Comparison of ENCODE assay signal across 8 cellular contexts in the genomic region with DNA sequence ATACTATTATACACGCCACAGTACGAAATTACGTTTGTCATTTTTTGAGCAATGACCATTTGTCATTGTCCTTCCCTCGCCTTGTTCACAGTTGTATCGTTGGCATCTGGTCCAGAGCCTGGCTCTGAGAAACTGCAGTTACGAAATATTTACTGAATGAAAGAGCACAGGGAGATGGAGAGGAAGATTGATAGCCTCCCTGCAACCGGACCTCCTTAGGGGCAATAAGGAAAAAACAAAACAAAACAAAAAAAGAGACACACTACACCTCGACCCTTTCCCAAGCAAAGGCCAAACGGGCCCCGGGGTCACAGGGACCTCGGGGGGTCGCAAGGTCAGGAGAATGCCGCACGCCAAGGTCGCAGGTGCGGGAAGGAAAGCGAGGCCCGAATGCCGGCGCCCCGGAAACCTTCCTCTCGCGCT. TPM values are rescaled to one million over a fixed set of nuclear protein-coding genes. Genes with fewer than 3 reads are reported as not detected.
DNase-seq lines count a peak whose midpoint lies in the region; ATAC-seq, FAIRE-seq and TF ChIP-seq lines count a peak whose summit lies in the region.

No MANE protein-coding gene starts in this region.

- no peak for FAIRE-seq in GM12891 (lab: Jason Lieb, UNC)

- no peak for ATAC-seq in effector memory CD8-positive, alpha-beta T cell (replicated peaks)
- ATAC-seq in HG03135 (IDR thresholded peaks at IDR 0.05; ENCODE audit: unreplicated experiment) (no peak), HG02885 (IDR thresholded peaks at IDR 0.05; ENCODE audit: poor library complexity, unreplicated experiment) (no peak), GM21717 (IDR thresholded peaks at IDR 0.05; ENCODE audit: unreplicated experiment) (no peak)

- H3K36me3 ChIP-seq in NT2/D1 (ENCODE audit: insufficient read depth, insufficient read length, low read length) = peaks cover 21% of the 10 kb centered on the region

- H3K27me3 ChIP-seq in NT2/D1 (ENCODE audit: insufficient read depth, insufficient read length) (no peaks in the 10 kb centered on the region), mononuclear cell (ENCODE audit: insufficient read depth, low read length) (no peaks in the 10 kb centered on the region)

- H3K4me1 ChIP-seq in NT2/D1 (ENCODE audit: insufficient read depth, insufficient read length) (no peaks in the 10 kb centered on the region), mononuclear cell (ENCODE audit: insufficient read depth, low read length) (peaks cover 18% of the 10 kb centered on the region)

- peak overlapping the region; percentile 91 to 99 for H3K4me3 Mint-ChIP-seq in effector memory CD8-positive, alpha-beta T cell

- H3K9me3 ChIP-seq in NT2/D1 (ENCODE audit: insufficient read depth, low read length) (no peaks in the 10 kb centered on the region), mononuclear cell (ENCODE audit: low read depth, low read length) (no peaks in the 10 kb centered on the region)

- DNase-seq in ELR (ENCODE audit: low read depth) (peak; percentile 20), NT2/D1 (ENCODE audit: low read depth, low spot score) (no peak), GM12891 (ENCODE audit: insufficient read length, low spot score) (no peak)
- no peak for DNase-seq in effector memory CD8-positive, alpha-beta T cell

- H3K4me3 ChIP-seq in NT2/D1 (ENCODE audit: insufficient read length, low read depth) = peak overlapping the region; percentile 92
- H3K4me3 ChIP-seq in mononuclear cell (ENCODE audit: low read length) = peak overlapping the region; percentile 84

- H3K36me3 Mint-ChIP-seq in effector memory CD8-positive, alpha-beta T cell (ENCODE audit: insufficient read depth) = peaks cover 3% of the 10 kb centered on the region

- H3K27me3 Mint-ChIP-seq in effector memory CD8-positive, alpha-beta T cell = no peaks in the 10 kb centered on the region

- H3K9ac ChIP-seq in NT2/D1 (ENCODE audit: insufficient read length, low read depth) = peak overlapping the region; percentile 90

- TF ChIP-seq POLR2A in GM12891 (IDR thresholded peaks at IDR 0.05; ENCODE audit: low read depth, low read length) = no peak

- H3K9me3 Mint-ChIP-seq in effector memory CD8-positive, alpha-beta T cell = no peaks in the 10 kb centered on the region

- peaks cover 17 to 25% of the 10 kb centered on the region in 2 donors for H3K4me1 Mint-ChIP-seq in effector memory CD8-positive, alpha-beta T cell (ENCODE audit: low read depth in 2 of 2)

- peak overlapping the region; percentile 89 to 95 for H3K27ac Mint-ChIP-seq in effector memory CD8-positive, alpha-beta T cell

TF ChIP-seq in GM12891, 5 proteins besides CTCF, POLR2A, EP300 and RAD21:
- TF ChIP-seq PAX5 (IDR thresholded peaks at IDR 0.05; ENCODE audit: insufficient read depth, low read length, severe bottlenecking) (no peak), SPI1 (IDR thresholded peaks at IDR 0.05; ENCODE audit: low read depth, low read length) (no peak), TAF1 (IDR thresholded peaks at IDR 0.05; ENCODE audit: low read depth, low read length) (no peak), POU2F2 (IDR thresholded peaks at IDR 0.05; ENCODE audit: low read depth, low read length) (no peak), POLR2AphosphoS5 (IDR thresholded peaks at IDR 0.05; ENCODE audit: low read depth, low read length) (no peak)

RNA-seq across cellular contexts. Expression of gene GOT2, which starts 0.9 kb away (rescaled TPM):
- 10.0 TPM for total RNA-seq in mononuclear cell
- 74.7 TPM for polyA plus RNA-seq in GM12891 (2012; ENCODE audit: low read depth, missing spikeins)

RNA-seq across cellular contexts. Expression of gene SLC38A7, which starts 48.7 kb away (rescaled TPM):
- 6.7 TPM for total RNA-seq in mononuclear cell
- polyA plus RNA-seq in GM12891 (2012; ENCODE audit: low read depth, missing spikeins) = 2.6 TPM
